8 cellular contexts compared by ENCODE assay signal in the genomic region with DNA sequence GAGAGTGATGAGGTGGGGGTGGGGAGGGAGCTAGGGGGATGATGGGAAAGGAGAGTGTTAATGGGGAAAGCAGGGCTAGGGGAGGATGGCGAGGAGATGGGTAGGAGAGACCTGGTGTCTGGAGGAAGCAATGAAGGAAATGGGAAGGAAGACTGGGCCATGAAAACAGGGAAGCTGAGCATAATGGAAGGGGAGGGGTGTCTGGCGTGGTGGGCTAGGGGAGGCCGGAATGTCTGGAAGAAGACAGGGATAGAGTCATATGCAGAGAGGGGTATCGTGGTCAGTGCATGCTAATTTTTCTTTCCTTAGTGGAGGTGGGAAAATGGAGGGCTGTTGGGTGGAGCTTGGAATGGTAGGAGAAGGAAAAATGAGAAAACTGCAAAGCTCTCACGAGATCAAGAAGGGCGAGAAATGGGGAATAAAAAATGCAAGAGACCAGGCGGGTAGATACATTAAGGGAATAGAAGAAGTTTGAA. TPM values are rescaled to one million over a fixed set of nuclear protein-coding genes. Genes with fewer than 3 reads are reported as not detected.
DNase-seq lines count a peak whose midpoint lies in the region; ATAC-seq, FAIRE-seq and TF ChIP-seq lines count a peak whose summit lies in the region.

No MANE protein-coding gene starts in this region.

- H3K36me3 ChIP-seq in esophagus muscularis mucosa (peaks cover 26 to 57% (median 53%) of the 10 kb centered on the region in 4 donors), pancreas (peaks cover 0 to 21% (median 0%) of the 10 kb centered on the region in 3 donors)

- TF ChIP-seq CTCF in RWPE1 (conservative IDR thresholded peaks at IDR 0.05; ENCODE audit: low read depth): no peak
- no peak for TF ChIP-seq CTCF in esophagus muscularis mucosa (IDR thresholded peaks at IDR 0.05)
- no peak for TF ChIP-seq CTCF in pancreas (IDR thresholded peaks at IDR 0.05)

- peak overlapping the region; percentile 78 for H3K27ac ChIP-seq in RWPE1
- H3K27ac ChIP-seq in esophagus muscularis mucosa (replicated peaks in 1 of 4): peak overlapping the region; percentile 85 to 87 (median 85)
- peak overlapping the region in 2 of 4 donors; percentile 25 to 58 for H3K27ac ChIP-seq in pancreas

- no peak for TF ChIP-seq POLR2A in esophagus muscularis mucosa (IDR thresholded peaks at IDR 0.05; ENCODE audit: low read depth)

- POLR2A ChIA-PET in RWPE1 (lab: Yijun Ruan, JAX; ENCODE audit: low non-redundant PET): interaction anchor here (0.9 kb wide), 1 partner anchor 35 kb away, joined by 4 read pairs; a partner anchor contains a TSS

- no peak for FAIRE-seq in pancreas (lab: Jason Lieb, UNC)

- H3K27me3 ChIP-seq in esophagus muscularis mucosa (no peaks in the 10 kb centered on the region), pancreas (no peaks in the 10 kb centered on the region)

- peak; percentile 41 for DNase-seq in DMS79 treated with DMSO at 0.1 percent for 48 hours (lab: John Stamatoyannopoulos, UW)
- no peak for DNase-seq in DMS79 (lab: John Stamatoyannopoulos, UW)
- DNase-seq in RWPE1 (ENCODE audit: low spot score): peak; percentile 26
- no peak for DNase-seq in esophagus muscularis mucosa (ENCODE audit: extremely low spot score)
- DNase-seq in pancreas: no peak
- no peak for DNase-seq in stimulated activated naive CD4-positive, alpha-beta T cell (lab: John Stamatoyannopoulos, UW)
- DNase-seq in mucosa of gallbladder (ENCODE audit: low spot score): no peak

- H3K4me1 ChIP-seq in esophagus muscularis mucosa (peaks cover 46 to 58% (median 53%) of the 10 kb centered on the region in 4 donors), pancreas (peaks cover 0 to 19% (median 4%) of the 10 kb centered on the region in 3 donors)

- no peak for ATAC-seq in pancreas
- no peak for ATAC-seq in HG03432 (IDR thresholded peaks at IDR 0.05; ENCODE audit: unreplicated experiment)

- intact Hi-C loops in esophagus muscularis mucosa (cut with DNase I) (loop anchor here (5.0 to 10.0 kb wide), 2 partner anchors 110 to 128 kb away; no protein-coding TSS in a partner anchor), pancreas (cut with DNase I) (no loop called here)

- WGBS in esophagus muscularis mucosa: under 1% methylated on average over 7 of the region's 7 CpGs
- WGBS in pancreas, 2 donors: 0 to 1% methylated on average over 7 of the region's 7 CpGs

- CTCF ChIA-PET in RWPE1 (lab: Yijun Ruan, JAX): no interaction called here

- H3K9me3 ChIP-seq in esophagus muscularis mucosa: no peaks in the 10 kb centered on the region
- H3K9me3 ChIP-seq in pancreas: no peaks in the 10 kb centered on the region

- TF ChIP-seq EP300 in esophagus muscularis mucosa (IDR thresholded peaks at IDR 0.05): no peak

- H3K4me3 ChIP-seq in esophagus muscularis mucosa: peak overlapping the region; percentile 77 to 84 (median 81)
- peak overlapping the region; percentile 42 to 69 (median 65) for H3K4me3 ChIP-seq in pancreas

RNA-seq across cellular contexts. Expression of a gene that starts 0.4 kb away (rescaled TPM):
- total RNA-seq in esophagus muscularis mucosa (100 to 1,000 TPM in 2 of 4 donors, 10 to 100 TPM in 2; 88.0 to 175 (median 98.1) TPM), pancreas (10 to 100 TPM; 19.7 to 40.6 (median 28.0) TPM), mucosa of gallbladder (93.8 TPM)
- polyA plus RNA-seq in pancreas: 10 to 100 TPM; 48.5 to 48.8 TPM

RNA-seq across cellular contexts. Expression of a gene that starts 0.7 kb away (rescaled TPM):
- total RNA-seq in esophagus muscularis mucosa (10 to 100 TPM; 51.5 to 71.2 (median 62.8) TPM), pancreas (10 to 100 TPM; 16.5 to 26.5 (median 22.6) TPM), mucosa of gallbladder (66.3 TPM)
- polyA plus RNA-seq in pancreas: 10 to 100 TPM; 44.1 to 48.7 TPM

RNA-seq across cellular contexts. Expression of a gene that starts 7.0 kb away (rescaled TPM):
- 10 to 100 TPM; 43.2 to 65.2 (median 51.4) TPM for total RNA-seq in esophagus muscularis mucosa
- 10 to 100 TPM; 13.2 to 27.1 (median 22.3) TPM for total RNA-seq in pancreas
- 10 to 100 TPM; 21.2 to 32.9 TPM for polyA plus RNA-seq in pancreas
- total RNA-seq in mucosa of gallbladder: 40.6 TPM

RNA-seq across cellular contexts. Expression of a gene that starts 30.1 kb away (rescaled TPM):
- total RNA-seq in esophagus muscularis mucosa: 10 to 100 TPM; 35.3 to 48.2 (median 42.4) TPM
- 10 to 100 TPM in 5 of 6 donors, 1 to 10 TPM in 1; 9.6 to 17.2 (median 11.3) TPM for total RNA-seq in pancreas
- polyA plus RNA-seq in pancreas: 10 to 100 TPM; 16.8 to 18.7 TPM
- 34.9 TPM for total RNA-seq in mucosa of gallbladder

RNA-seq across cellular contexts. Expression of a gene that starts 35.5 kb away (rescaled TPM):
- total RNA-seq in esophagus muscularis mucosa (10 to 100 TPM; 13.4 to 31.3 (median 21.8) TPM), pancreas (10 to 100 TPM; 11.4 to 24.3 (median 16.5) TPM), mucosa of gallbladder (53.0 TPM)
- 10 to 100 TPM; 17.5 to 20.9 TPM for polyA plus RNA-seq in pancreas

Comparison
In these comparisons a context has a peak if more than half of its experiments do, and no peak if none do; other contexts are left out.
1. DNase-seq: peak in DMS79 treated with DMSO at 0.1 percent for 48 hours (single experiment) and RWPE1 (single experiment); none in DMS79 (single experiment), esophagus muscularis mucosa (single experiment), pancreas (0 of 6), stimulated activated naive CD4-positive, alpha-beta T cell (0 of 6) and mucosa of gallbladder (single experiment).